ENCODE assay signal across 1 cellular context in the genomic region with DNA sequence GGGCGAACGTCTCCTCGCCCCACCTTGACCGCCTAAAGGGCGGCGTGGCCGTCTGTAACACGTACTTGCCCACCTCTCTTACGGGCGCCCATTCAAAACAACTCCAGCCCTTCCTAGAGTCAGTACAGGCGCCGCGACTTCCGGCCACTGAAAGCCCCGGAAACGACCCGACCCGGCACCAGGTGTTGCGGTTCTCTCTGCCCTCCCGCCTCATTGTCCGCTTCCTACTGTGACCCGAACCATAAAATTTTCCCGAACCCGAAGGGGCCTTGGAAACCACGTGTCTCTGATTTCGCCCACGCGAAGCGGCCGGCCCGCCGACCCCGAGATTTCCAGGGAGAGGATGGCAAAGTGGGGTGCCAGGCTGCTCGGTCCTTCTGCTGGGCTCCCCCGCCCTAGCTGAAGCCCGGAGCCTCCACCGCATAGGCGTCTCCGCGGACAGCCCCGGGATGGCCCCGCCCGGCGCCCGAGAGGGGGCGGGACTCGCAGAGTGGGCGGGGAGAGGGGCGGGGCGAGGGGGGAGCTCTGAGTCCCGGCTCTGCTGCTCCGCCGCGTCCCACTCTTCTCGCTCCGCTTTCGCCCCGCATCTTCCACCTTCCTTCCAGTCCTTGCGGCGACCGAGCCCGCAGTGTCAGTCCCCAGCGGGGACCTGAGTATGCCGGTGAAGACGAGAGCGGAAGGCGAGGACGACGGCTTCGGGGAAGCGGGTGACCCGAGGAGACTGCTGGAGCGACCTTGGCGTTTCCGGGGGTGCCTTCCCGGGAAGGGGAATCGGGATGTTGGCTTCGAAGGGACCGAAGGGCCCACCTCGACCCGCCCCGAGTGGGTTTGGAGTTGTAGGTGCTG.
A peak's percentile ranks its signal among the peaks of the same experiment; 100 is the strongest.
TF ChIP-seq lines count a peak whose summit lies in the region.

No MANE protein-coding gene starts in this region.

TF ChIP-seq in HepG2, 621 proteins besides CTCF, POLR2A, EP300 and RAD21 (continued from another document and continues in another):
- TF ChIP-seq ZNF138 (CRISPR knock-in tag; IDR thresholded peaks at IDR 0.05; ENCODE audit: low read depth), result 0 out of 2 replicates have a peak, but pooled peaks have one; percentile 54
- TF ChIP-seq, protein P1, sequence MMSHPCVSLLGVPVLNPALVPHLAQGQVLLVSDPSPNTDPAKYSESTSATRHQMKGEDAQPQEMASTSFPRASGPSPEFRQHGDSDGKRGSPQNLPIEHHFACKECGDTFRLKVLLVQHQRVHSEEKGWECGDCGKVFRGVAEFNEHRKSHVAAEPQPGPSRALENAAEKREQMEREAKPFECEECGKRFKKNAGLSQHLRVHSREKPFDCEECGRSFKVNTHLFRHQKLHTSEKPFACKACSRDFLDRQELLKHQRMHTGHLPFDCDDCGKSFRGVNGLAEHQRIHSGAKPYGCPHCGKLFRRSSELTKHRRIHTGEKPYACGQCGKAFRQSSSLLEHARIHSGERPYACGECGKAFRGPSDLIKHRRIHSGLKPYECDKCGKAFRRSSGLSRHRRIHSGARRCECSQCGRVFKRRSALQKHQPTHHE (CRISPR knock-in tag; IDR thresholded peaks at IDR 0.05; ENCODE audit: borderline replicate concordance), result no peak
- TF ChIP-seq ZNF777 (CRISPR knock-in tag; IDR thresholded peaks at IDR 0.05), result 0 out of 2 replicates have a peak, but pooled peaks have one; percentile 14
- TF ChIP-seq, protein P2, sequence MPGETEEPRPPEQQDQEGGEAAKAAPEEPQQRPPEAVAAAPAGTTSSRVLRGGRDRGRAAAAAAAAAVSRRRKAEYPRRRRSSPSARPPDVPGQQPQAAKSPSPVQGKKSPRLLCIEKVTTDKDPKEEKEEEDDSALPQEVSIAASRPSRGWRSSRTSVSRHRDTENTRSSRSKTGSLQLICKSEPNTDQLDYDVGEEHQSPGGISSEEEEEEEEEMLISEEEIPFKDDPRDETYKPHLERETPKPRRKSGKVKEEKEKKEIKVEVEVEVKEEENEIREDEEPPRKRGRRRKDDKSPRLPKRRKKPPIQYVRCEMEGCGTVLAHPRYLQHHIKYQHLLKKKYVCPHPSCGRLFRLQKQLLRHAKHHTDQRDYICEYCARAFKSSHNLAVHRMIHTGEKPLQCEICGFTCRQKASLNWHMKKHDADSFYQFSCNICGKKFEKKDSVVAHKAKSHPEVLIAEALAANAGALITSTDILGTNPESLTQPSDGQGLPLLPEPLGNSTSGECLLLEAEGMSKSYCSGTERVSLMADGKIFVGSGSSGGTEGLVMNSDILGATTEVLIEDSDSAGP (CRISPR knock-in tag; IDR thresholded peaks at IDR 0.05; ENCODE audit: borderline replicate concordance), result peak; percentile 99
- no peak for TF ChIP-seq ZNF329 (CRISPR knock-in tag; IDR thresholded peaks at IDR 0.05; ENCODE audit: low read depth)
- TF ChIP-seq DMAP1 (CRISPR knock-in tag; IDR thresholded peaks at IDR 0.05), result peak; percentile 75; the same call in 1 of the 2 replicates
- no peak for TF ChIP-seq NFE2 (CRISPR knock-in tag; IDR thresholded peaks at IDR 0.05)
- TF ChIP-seq, protein P3, sequence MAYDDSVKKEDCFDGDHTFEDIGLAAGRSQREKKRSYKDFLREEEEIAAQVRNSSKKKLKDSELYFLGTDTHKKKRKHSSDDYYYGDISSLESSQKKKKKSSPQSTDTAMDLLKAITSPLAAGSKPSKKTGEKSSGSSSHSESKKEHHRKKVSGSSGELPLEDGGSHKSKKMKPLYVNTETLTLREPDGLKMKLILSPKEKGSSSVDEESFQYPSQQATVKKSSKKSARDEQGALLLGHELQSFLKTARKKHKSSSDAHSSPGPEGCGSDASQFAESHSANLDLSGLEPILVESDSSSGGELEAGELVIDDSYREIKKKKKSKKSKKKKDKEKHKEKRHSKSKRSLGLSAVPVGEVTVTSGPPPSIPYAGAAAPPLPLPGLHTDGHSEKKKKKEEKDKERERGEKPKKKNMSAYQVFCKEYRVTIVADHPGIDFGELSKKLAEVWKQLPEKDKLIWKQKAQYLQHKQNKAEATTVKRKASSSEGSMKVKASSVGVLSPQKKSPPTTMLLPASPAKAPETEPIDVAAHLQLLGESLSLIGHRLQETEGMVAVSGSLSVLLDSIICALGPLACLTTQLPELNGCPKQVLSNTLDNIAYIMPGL (CRISPR knock-in tag; IDR thresholded peaks at IDR 0.05; ENCODE audit: borderline replicate concordance in 1 of 2, low read depth in 1 of 2), result peak; percentile 37 to 78; a peak in 2 of 4 replicates
- peak; percentile 37 for TF ChIP-seq AGO2 (optimal IDR thresholded peaks at IDR 0.05; ENCODE audit: low read depth, low read length)
- peak; percentile 35 for TF ChIP-seq HNRNPK (IDR thresholded peaks at IDR 0.05; ENCODE audit: low read depth, low read length, poor library complexity, severe bottlenecking)
- TF ChIP-seq MED8 (CRISPR knock-in tag; IDR thresholded peaks at IDR 0.05; ENCODE audit: insufficient replicate concordance), result peak; percentile 65
- TF ChIP-seq, protein P4, sequence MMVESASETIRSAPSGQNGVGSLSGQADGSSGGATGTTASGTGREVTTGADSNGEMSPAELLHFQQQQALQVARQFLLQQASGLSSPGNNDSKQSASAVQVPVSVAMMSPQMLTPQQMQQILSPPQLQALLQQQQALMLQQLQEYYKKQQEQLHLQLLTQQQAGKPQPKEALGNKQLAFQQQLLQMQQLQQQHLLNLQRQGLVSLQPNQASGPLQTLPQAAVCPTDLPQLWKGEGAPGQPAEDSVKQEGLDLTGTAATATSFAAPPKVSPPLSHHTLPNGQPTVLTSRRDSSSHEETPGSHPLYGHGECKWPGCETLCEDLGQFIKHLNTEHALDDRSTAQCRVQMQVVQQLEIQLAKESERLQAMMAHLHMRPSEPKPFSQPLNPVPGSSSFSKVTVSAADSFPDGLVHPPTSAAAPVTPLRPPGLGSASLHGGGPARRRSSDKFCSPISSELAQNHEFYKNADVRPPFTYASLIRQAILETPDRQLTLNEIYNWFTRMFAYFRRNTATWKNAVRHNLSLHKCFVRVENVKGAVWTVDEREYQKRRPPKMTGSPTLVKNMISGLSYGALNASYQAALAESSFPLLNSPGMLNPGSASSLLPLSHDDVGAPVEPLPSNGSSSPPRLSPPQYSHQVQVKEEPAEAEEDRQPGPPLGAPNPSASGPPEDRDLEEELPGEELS (CRISPR knock-in tag; IDR thresholded peaks at IDR 0.05), result peak; percentile 35; the same call in 1 of the 2 replicates
- no peak for TF ChIP-seq SP1 (IDR thresholded peaks at IDR 0.05)
- TF ChIP-seq SP1 (CRISPR knock-in tag; IDR thresholded peaks at IDR 0.05), result peak; percentile 88
- TF ChIP-seq YY1 (IDR thresholded peaks at IDR 0.05; ENCODE audit: insufficient read depth, insufficient replicate concordance, low read depth, low read length), result peak; percentile 42
- TF ChIP-seq SP140L (CRISPR knock-in tag; IDR thresholded peaks at IDR 0.05; ENCODE audit: borderline replicate concordance), result no peak
- TF ChIP-seq POLR2AphosphoS5 (IDR thresholded peaks at IDR 0.05; ENCODE audit: low read depth, low read length), result peak; percentile 58
- peak; percentile 37; the same call in 1 of the 2 replicates for TF ChIP-seq NR2F6 (IDR thresholded peaks at IDR 0.05)
- no peak for TF ChIP-seq NR2F6 (CRISPR knock-in tag; IDR thresholded peaks at IDR 0.05)
- TF ChIP-seq MAZ (IDR thresholded peaks at IDR 0.05; ENCODE audit: borderline replicate concordance, low read depth, low read length), result no peak
- peak; percentile 46 for TF ChIP-seq MAZ (CRISPR knock-in tag; IDR thresholded peaks at IDR 0.05; ENCODE audit: low read depth)
- TF ChIP-seq ZNF556 (CRISPR knock-in tag; IDR thresholded peaks at IDR 0.05; ENCODE audit: borderline replicate concordance), result no peak; the same call in 1 of the 2 replicates
- TF ChIP-seq KDM3A (CRISPR knock-in tag; IDR thresholded peaks at IDR 0.05; ENCODE audit: low read depth), result 0 out of 2 replicates have a peak, but pooled peaks have one; percentile 59
- TF ChIP-seq, protein P5, sequence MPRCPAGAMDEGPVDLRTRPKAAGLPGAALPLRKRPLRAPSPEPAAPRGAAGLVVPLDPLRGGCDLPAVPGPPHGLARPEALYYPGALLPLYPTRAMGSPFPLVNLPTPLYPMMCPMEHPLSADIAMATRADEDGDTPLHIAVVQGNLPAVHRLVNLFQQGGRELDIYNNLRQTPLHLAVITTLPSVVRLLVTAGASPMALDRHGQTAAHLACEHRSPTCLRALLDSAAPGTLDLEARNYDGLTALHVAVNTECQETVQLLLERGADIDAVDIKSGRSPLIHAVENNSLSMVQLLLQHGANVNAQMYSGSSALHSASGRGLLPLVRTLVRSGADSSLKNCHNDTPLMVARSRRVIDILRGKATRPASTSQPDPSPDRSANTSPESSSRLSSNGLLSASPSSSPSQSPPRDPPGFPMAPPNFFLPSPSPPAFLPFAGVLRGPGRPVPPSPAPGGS (CRISPR knock-in tag; IDR thresholded peaks at IDR 0.05), result peak; percentile 43; the same call in 1 of the 2 replicates
- TF ChIP-seq, protein P6, sequence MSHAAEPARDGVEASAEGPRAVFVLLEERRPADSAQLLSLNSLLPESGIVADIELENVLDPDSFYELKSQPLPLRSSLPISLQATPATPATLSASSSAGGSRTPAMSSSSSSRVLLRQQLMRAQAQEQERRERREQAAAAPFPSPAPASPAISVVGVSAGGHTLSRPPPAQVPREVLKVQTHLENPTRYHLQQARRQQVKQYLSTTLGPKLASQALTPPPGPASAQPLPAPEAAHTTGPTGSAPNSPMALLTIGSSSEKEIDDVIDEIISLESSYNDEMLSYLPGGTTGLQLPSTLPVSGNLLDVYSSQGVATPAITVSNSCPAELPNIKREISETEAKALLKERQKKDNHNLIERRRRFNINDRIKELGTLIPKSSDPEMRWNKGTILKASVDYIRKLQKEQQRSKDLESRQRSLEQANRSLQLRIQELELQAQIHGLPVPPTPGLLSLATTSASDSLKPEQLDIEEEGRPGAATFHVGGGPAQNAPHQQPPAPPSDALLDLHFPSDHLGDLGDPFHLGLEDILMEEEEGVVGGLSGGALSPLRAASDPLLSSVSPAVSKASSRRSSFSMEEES (CRISPR knock-in tag; IDR thresholded peaks at IDR 0.05), result peak; percentile 38; the same call in 1 of the 2 replicates
- peak; percentile 43; the same call in 1 of the 2 replicates for TF ChIP-seq THAP11 (CRISPR knock-in tag; IDR thresholded peaks at IDR 0.05)
- peak; percentile 23; the same call in 1 of the 2 replicates for TF ChIP-seq BHLHE40 (IDR thresholded peaks at IDR 0.05; ENCODE audit: low read length)
- TF ChIP-seq ETV5 (CRISPR knock-in tag; IDR thresholded peaks at IDR 0.05; ENCODE audit: borderline replicate concordance), result peak; percentile 48; the same call in 1 of the 2 replicates
- TF ChIP-seq, protein P7, sequence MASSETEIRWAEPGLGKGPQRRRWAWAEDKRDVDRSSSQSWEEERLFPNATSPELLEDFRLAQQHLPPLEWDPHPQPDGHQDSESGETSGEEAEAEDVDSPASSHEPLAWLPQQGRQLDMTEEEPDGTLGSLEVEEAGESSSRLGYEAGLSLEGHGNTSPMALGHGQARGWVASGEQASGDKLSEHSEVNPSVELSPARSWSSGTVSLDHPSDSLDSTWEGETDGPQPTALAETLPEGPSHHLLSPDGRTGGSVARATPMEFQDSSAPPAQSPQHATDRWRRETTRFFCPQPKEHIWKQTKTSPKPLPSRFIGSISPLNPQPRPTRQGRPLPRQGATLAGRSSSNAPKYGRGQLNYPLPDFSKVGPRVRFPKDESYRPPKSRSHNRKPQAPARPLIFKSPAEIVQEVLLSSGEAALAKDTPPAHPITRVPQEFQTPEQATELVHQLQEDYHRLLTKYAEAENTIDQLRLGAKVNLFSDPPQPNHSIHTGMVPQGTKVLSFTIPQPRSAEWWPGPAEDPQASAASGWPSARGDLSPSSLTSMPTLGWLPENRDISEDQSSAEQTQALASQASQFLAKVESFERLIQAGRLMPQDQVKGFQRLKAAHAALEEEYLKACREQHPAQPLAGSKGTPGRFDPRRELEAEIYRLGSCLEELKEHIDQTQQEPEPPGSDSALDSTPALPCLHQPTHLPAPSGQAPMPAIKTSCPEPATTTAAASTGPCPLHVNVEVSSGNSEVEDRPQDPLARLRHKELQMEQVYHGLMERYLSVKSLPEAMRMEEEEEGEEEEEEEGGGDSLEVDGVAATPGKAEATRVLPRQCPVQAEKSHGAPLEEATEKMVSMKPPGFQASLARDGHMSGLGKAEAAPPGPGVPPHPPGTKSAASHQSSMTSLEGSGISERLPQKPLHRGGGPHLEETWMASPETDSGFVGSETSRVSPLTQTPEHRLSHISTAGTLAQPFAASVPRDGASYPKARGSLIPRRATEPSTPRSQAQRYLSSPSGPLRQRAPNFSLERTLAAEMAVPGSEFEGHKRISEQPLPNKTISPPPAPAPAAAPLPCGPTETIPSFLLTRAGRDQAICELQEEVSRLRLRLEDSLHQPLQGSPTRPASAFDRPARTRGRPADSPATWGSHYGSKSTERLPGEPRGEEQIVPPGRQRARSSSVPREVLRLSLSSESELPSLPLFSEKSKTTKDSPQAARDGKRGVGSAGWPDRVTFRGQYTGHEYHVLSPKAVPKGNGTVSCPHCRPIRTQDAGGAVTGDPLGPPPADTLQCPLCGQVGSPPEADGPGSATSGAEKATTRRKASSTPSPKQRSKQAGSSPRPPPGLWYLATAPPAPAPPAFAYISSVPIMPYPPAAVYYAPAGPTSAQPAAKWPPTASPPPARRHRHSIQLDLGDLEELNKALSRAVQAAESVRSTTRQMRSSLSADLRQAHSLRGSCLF (CRISPR knock-in tag; IDR thresholded peaks at IDR 0.05; ENCODE audit: borderline replicate concordance), result no peak
- peak; percentile 63 for TF ChIP-seq KDM5B (CRISPR knock-in tag; IDR thresholded peaks at IDR 0.05; ENCODE audit: borderline replicate concordance)
- TF ChIP-seq YEATS2 (CRISPR knock-in tag; IDR thresholded peaks at IDR 0.05; ENCODE audit: borderline replicate concordance), result peak; percentile 74; the same call in 1 of the 2 replicates
- TF ChIP-seq ZNF816 (CRISPR knock-in tag; IDR thresholded peaks at IDR 0.05; ENCODE audit: borderline replicate concordance), result peak; percentile 63; the same call in 1 of the 2 replicates
- peak; percentile 61 for TF ChIP-seq HNRNPLL (IDR thresholded peaks at IDR 0.05; ENCODE audit: low read depth, low read length, poor library complexity, severe bottlenecking)
- TF ChIP-seq, protein P8, sequence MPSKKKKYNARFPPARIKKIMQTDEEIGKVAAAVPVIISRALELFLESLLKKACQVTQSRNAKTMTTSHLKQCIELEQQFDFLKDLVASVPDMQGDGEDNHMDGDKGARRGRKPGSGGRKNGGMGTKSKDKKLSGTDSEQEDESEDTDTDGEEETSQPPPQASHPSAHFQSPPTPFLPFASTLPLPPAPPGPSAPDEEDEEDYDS (CRISPR knock-in tag; IDR thresholded peaks at IDR 0.05), result peak; percentile 69
- TF ChIP-seq ZNF619 (CRISPR knock-in tag; IDR thresholded peaks at IDR 0.05), result 0 out of 2 replicates have a peak, but pooled peaks have one; percentile 32
- TF ChIP-seq, protein P9, sequence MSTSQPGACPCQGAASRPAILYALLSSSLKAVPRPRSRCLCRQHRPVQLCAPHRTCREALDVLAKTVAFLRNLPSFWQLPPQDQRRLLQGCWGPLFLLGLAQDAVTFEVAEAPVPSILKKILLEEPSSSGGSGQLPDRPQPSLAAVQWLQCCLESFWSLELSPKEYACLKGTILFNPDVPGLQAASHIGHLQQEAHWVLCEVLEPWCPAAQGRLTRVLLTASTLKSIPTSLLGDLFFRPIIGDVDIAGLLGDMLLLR (CRISPR knock-in tag; IDR thresholded peaks at IDR 0.05), result 0 out of 2 replicates have a peak, but pooled peaks have one; percentile 50
- 0 out of 2 replicates have a peak, but pooled peaks have one; percentile 36 for TF ChIP-seq RFXAP (CRISPR knock-in tag; IDR thresholded peaks at IDR 0.05; ENCODE audit: borderline replicate concordance)
